ENCODE assay signal across 8 cellular contexts in the genomic region with DNA sequence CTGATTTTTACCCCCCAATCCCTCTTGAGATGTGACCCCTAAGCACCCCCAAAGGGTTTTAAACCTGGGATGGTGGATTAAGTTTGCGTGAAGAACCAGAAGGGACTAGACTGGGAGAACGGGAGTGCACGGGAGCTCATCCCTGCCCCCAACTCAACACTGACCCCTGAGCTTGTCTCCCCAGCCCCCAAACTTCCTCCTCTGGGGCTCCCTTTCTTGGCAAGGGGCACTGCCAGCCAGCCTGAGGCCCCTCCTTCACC. TPM values are rescaled to one million over a fixed set of nuclear protein-coding genes. Genes with fewer than 3 reads are reported as not detected.
DNase-seq lines count a peak whose midpoint lies in the region; ATAC-seq and TF ChIP-seq lines count a peak whose summit lies in the region.

No MANE protein-coding gene starts in this region.

- no peak for DNase-seq in heart right ventricle
- no peak for DNase-seq in left ventricle myocardium superior
- DNase-seq in astrocyte of the spinal cord (ENCODE audit: low read depth, low spot score), result no peak
- no peak for DNase-seq in mesenchymal stem cell
- no peak for DNase-seq in aorta
- DNase-seq in NCI-H146 (lab: John Stamatoyannopoulos, UW), result no peak
- DNase-seq in HUDEP-2 (lab: John Stamatoyannopoulos, UW; ENCODE audit: unreplicated experiment in 76 of 76), result no peak
- DNase-seq in NCI-H1694 (lab: John Stamatoyannopoulos, UW), result no peak

- peaks cover 17% of the 10 kb centered on the region for H3K79me1 ChIP-seq in mesenchymal stem cell (replicated peaks; ENCODE audit: low read length, poor library complexity, severe bottlenecking)

- peak overlapping the region; percentile 74 for H4K91ac ChIP-seq in mesenchymal stem cell (ENCODE audit: low read length)

- ATAC-seq in heart right ventricle, result peak in 4 of 8 donors; percentile 2 to 7 (median 6)
- no peak for ATAC-seq in left ventricle myocardium superior
- no peak for ATAC-seq in aorta (ENCODE audit: low FRiP score)

- peak overlapping the region; percentile 21 for H2BK5ac ChIP-seq in mesenchymal stem cell (ENCODE audit: low read depth, low read length, poor library complexity, severe bottlenecking)

- H3K14ac ChIP-seq in mesenchymal stem cell (ENCODE audit: low read length in 2 of 2), result no peak overlapping the region

- H3K4ac ChIP-seq in mesenchymal stem cell (ENCODE audit: low read depth in 1 of 2, low read length in 2 of 2), result peak overlapping the region; percentile 90 to 99

- H3K9ac ChIP-seq in mesenchymal stem cell (ENCODE audit: low read length), result peak overlapping the region; percentile 91

- TF ChIP-seq CTCF in heart right ventricle (IDR thresholded peaks at IDR 0.05), result no peak
- TF ChIP-seq CTCF in astrocyte of the spinal cord (IDR thresholded peaks at IDR 0.05; ENCODE audit: low read depth, low read length), result no peak

- intact Hi-C loops in heart right ventricle (cut with DNase I), result loop anchor here in 4 of 10 donors (5.0 to 10.0 kb wide), 3 partner anchors 49 to 261 kb away; a partner anchor contains a TSS
- intact Hi-C loops in left ventricle myocardium superior (cut with micrococcal nuclease), result no loop called here
- intact Hi-C loops in aorta (cut with DNase I), result no loop called here

- H3K27me3 ChIP-seq in heart right ventricle (no peaks in the 10 kb centered on the region), mesenchymal stem cell (ENCODE audit: control insufficient read depth in 1 of 2, insufficient read depth in 1 of 2, low read length in 2 of 2) (no peaks in the 10 kb centered on the region), aorta (ENCODE audit: control insufficient read depth in 1 of 2, insufficient read depth in 2 of 2, low read length in 1 of 2) (no peaks in the 10 kb centered on the region)

- peak overlapping the region; percentile 88 for H4K8ac ChIP-seq in mesenchymal stem cell (ENCODE audit: low read length)

- H2BK120ac ChIP-seq in mesenchymal stem cell (ENCODE audit: low read depth, low read length), result peak overlapping the region; percentile 71

- H2BK15ac ChIP-seq in mesenchymal stem cell (ENCODE audit: low read depth, poor library complexity, severe bottlenecking), result peak overlapping the region; percentile 90

- H3K18ac ChIP-seq in mesenchymal stem cell (ENCODE audit: low read depth in 1 of 2, low read length in 2 of 2), result peak overlapping the region; percentile 90 to 97

- H3K4me2 ChIP-seq in mesenchymal stem cell (ENCODE audit: low read length, poor library complexity, severe bottlenecking), result peak overlapping the region; percentile 70

- H2AFZ ChIP-seq in mesenchymal stem cell (ENCODE audit: low read depth, low read length), result peak overlapping the region; percentile 47

- peak overlapping the region in 1 of 2 experiments; percentile 71 for H3K23ac ChIP-seq in mesenchymal stem cell (ENCODE audit: low read length in 2 of 2)

- 3 to 8% methylated on average over 3 of the region's 3 CpGs for WGBS in heart right ventricle, 2 donors
- 0% methylated on average over 3 of the region's 3 CpGs for WGBS in mesenchymal stem cell
- WGBS in aorta, 2 donors, result 0 to 1% methylated on average over 3 of the region's 3 CpGs

- in situ Hi-C loops in astrocyte of the spinal cord (cut with HindIII; ENCODE audit: low sequenced_read_pairs), result no loop called here

- H3K4me3 ChIP-seq in heart right ventricle (peak overlapping the region; percentile 47 to 75 (median 58)), astrocyte of the spinal cord (ENCODE audit: low read depth, low read length) (peak overlapping the region; percentile 67), mesenchymal stem cell (ENCODE audit: insufficient read depth in 1 of 2, low read depth in 1 of 2, low read length in 2 of 2) (peak overlapping the region; percentile 70 to 80), aorta (ENCODE audit: low read length in 2 of 2) (peak overlapping the region; percentile 1 to 40)

- H2BK12ac ChIP-seq in mesenchymal stem cell (ENCODE audit: low read length in 2 of 2), result peak overlapping the region in 1 of 2 experiments; percentile 40

- peaks cover 5 to 53% (median 26%) of the 10 kb centered on the region in 9 donors for H3K4me1 ChIP-seq in heart right ventricle
- peaks cover 31% of the 10 kb centered on the region for H3K4me1 ChIP-seq in mesenchymal stem cell (ENCODE audit: control insufficient read depth, insufficient read depth, low read depth, low read length)
- no peaks in the 10 kb centered on the region for H3K4me1 ChIP-seq in aorta (ENCODE audit: control insufficient read depth in 1 of 2, insufficient read depth in 2 of 2, low read length in 2 of 2)

- H3K36me3 ChIP-seq in heart right ventricle (no peaks in the 10 kb centered on the region), mesenchymal stem cell (ENCODE audit: control insufficient read depth in 1 of 2, insufficient read depth in 2 of 2, low read depth in 1 of 2, low read length in 2 of 2) (peaks cover 0 to 3% of the 10 kb centered on the region in 2 experiments), aorta (ENCODE audit: control insufficient read depth in 1 of 2, insufficient read depth in 2 of 2, low read length in 1 of 2) (no peaks in the 10 kb centered on the region)

- H3K27ac ChIP-seq in heart right ventricle, result peak overlapping the region; percentile 5 to 96 (median 72)
- peak overlapping the region; percentile 92 for H3K27ac ChIP-seq in mesenchymal stem cell (ENCODE audit: low read length, poor library complexity, severe bottlenecking)
- H3K27ac ChIP-seq in aorta (ENCODE audit: low read depth in 1 of 2, low read length in 2 of 2), result no peak overlapping the region

- no peaks in the 10 kb centered on the region for H3K9me3 ChIP-seq in heart right ventricle
- no peaks in the 10 kb centered on the region for H3K9me3 ChIP-seq in mesenchymal stem cell (ENCODE audit: control insufficient read depth, low read length)
- no peaks in the 10 kb centered on the region for H3K9me3 ChIP-seq in aorta (ENCODE audit: control insufficient read depth, low read length)

- peak overlapping the region; percentile 70 for H2AK5ac ChIP-seq in mesenchymal stem cell (ENCODE audit: low read length, severe bottlenecking)

RNA-seq across cellular contexts. Expression of a gene that starts 5.0 kb away (rescaled TPM):
- total RNA-seq in heart right ventricle (100 to 1,000 TPM; 183 to 228 (median 202) TPM), left ventricle myocardium superior (201 TPM), aorta (100 to 1,000 TPM; 190 to 195 TPM)
- polyA plus RNA-seq in heart right ventricle (100 to 1,000 TPM in 1 of 2 donors, 10 to 100 TPM in 1; 87.0 to 138 TPM), aorta (100 to 1,000 TPM in 1 of 2 donors, 10 to 100 TPM in 1; 98.5 to 167 TPM)
- 293 TPM for polyA plus RNA-seq in mesenchymal stem cell (2013, experiment 1 of 2)
- polyA plus RNA-seq in mesenchymal stem cell (2013, experiment 2 of 2), result 300 TPM

RNA-seq across cellular contexts. Expression of a gene that starts 18.3 kb away (rescaled TPM):
- total RNA-seq in heart right ventricle (1 to 10 TPM; 3.7 to 8.9 (median 4.7) TPM), left ventricle myocardium superior (5.9 TPM), aorta (10 to 100 TPM in 1 of 2 donors, 1 to 10 TPM in 1; 7.1 to 11.1 TPM)
- polyA plus RNA-seq in heart right ventricle (10 to 100 TPM; 10.6 to 12.7 TPM), aorta (1 to 10 TPM; 1.3 to 2.5 TPM)
- polyA plus RNA-seq in mesenchymal stem cell (2013, experiment 1 of 2), result 2.0 TPM
- 2.0 TPM for polyA plus RNA-seq in mesenchymal stem cell (2013, experiment 2 of 2)

RNA-seq across cellular contexts. Expression of a gene that starts 27.3 kb away (rescaled TPM):
- total RNA-seq in heart right ventricle (10 to 100 TPM; 22.1 to 44.8 (median 30.1) TPM), left ventricle myocardium superior (36.8 TPM), aorta (10 to 100 TPM in 1 of 2 donors, 1 to 10 TPM in 1; 9.0 to 15.3 TPM)
- polyA plus RNA-seq in heart right ventricle (10 to 100 TPM; 60.1 to 83.2 TPM), aorta (10 to 100 TPM; 20.2 to 55.3 TPM)
- polyA plus RNA-seq in mesenchymal stem cell (2013, experiment 1 of 2), result 16.5 TPM
- polyA plus RNA-seq in mesenchymal stem cell (2013, experiment 2 of 2), result 16.2 TPM

RNA-seq across cellular contexts. Expression of a gene that starts 39.9 kb away (rescaled TPM):
- total RNA-seq in heart right ventricle (10 to 100 TPM in 2 of 10 donors, 1 to 10 TPM in 8; 4.1 to 22.5 (median 6.0) TPM), left ventricle myocardium superior (5.7 TPM), aorta (10 to 100 TPM; 11.2 to 13.1 TPM)
- polyA plus RNA-seq in heart right ventricle (10 to 100 TPM; 15.2 to 36.6 TPM), aorta (10 to 100 TPM; 21.3 to 30.9 TPM)
- 28.9 TPM for polyA plus RNA-seq in mesenchymal stem cell (2013, experiment 1 of 2)
- polyA plus RNA-seq in mesenchymal stem cell (2013, experiment 2 of 2), result 26.9 TPM

Comparison
In these comparisons a context has a peak if more than half of its experiments do, and no peak if none do; other contexts are left out.
1. H3K27ac ChIP-seq: peak in heart right ventricle (10 of 10) and mesenchymal stem cell (single experiment); none in aorta (0 of 2).
2. H3K4me3 ChIP-seq: peak in every context shown above with its lines; median percentile 75 in mesenchymal stem cell; 67 in astrocyte of the spinal cord; 58 in heart right ventricle; 20 in aorta.